10 cellular contexts compared by ENCODE assay signal in genomic region chr2:230128943-230129342, GRCh38.
DNase-seq lines count a peak whose midpoint lies in the region; ATAC-seq and TF ChIP-seq lines count a peak whose summit lies in the region.
"Had no signal": no experiment of that assay in that cellular context is flagged by ENCODE, and none has a peak within 500 bp of the region (broad histone marks: within the 10 kb centered on the region; RNA-seq: fewer than 3 reads in every experiment).

No MANE protein-coding gene starts in this region.

- TSS peak; percentile 42 for BruUV-seq in mammary epithelial cell (replicated peaks; lab: Mats Ljungman, UMichigan)

- H3K4me2 ChIP-seq in GM23248 (ENCODE audit: unreplicated experiment) (peak overlapping the region; percentile 76), mammary epithelial cell (ENCODE audit: insufficient read depth, low read depth, low read length) (peak overlapping the region; percentile 68)

- no peak overlapping the region for H3K27ac Mint-ChIP-seq in activated naive CD4-positive, alpha-beta T cell treated with anti-CD3 and anti-CD28 coated beads, Interleukin-2, amount 50 U/mL, for 72 hours
- H3K27ac Mint-ChIP-seq: activated naive CD8-positive, alpha-beta T cell treated with anti-CD3 and anti-CD28 coated beads for 36 hours had no signal

- 0 out of 2 replicates have a peak, but pooled peaks cover 10% of the 10 kb centered on the region for H3K4me1 ChIP-seq in GM23248 (ENCODE audit: insufficient read depth)
- no peaks in the 10 kb centered on the region for H3K4me1 ChIP-seq in mammary epithelial cell (ENCODE audit: insufficient read depth, low read length)
- peaks cover 36% of the 10 kb centered on the region for H3K4me1 ChIP-seq in lower lobe of right lung
- H3K4me1 ChIP-seq in thyroid gland = no peaks in the 10 kb centered on the region

- H3K4me3 ChIP-seq in GM23248 = peak overlapping the region; percentile 47
- no peak overlapping the region for H3K4me3 ChIP-seq in mammary epithelial cell (replicated peaks in 1 of 3; ENCODE audit: insufficient read depth in 1 of 3, low read depth in 2 of 3, low read length in 3 of 3)
- H3K4me3 ChIP-seq in lower lobe of right lung = no peak overlapping the region
- no peak overlapping the region for H3K4me3 ChIP-seq in thyroid gland (replicated peaks in 1 of 3)

- no peak overlapping the region for H3K9ac ChIP-seq in GM23248
- H3K9ac ChIP-seq in mammary epithelial cell (ENCODE audit: insufficient read depth, low read length) = no peak overlapping the region

- no peaks in the 10 kb centered on the region for H4K20me1 ChIP-seq in GM23248 (ENCODE audit: insufficient read depth)
- H4K20me1 ChIP-seq in mammary epithelial cell (ENCODE audit: insufficient read depth, low read length) = no peaks in the 10 kb centered on the region

- DNase-seq in GM23248 = peak; percentile 62
- DNase-seq in mammary epithelial cell = no peak
- DNase-seq in lower lobe of right lung = no peak
- DNase-seq in thyroid gland = no peak
- DNase-seq in activated naive CD4-positive, alpha-beta T cell treated with anti-CD3 and anti-CD28 coated beads, Interleukin-2, amount 50 U/mL, for 72 hours (ENCODE audit: low spot score in 2 of 2) = no peak
- no peak for DNase-seq in posterior vena cava (ENCODE audit: low spot score)
- DNase-seq in NCI-H2029 treated with DMSO at 0.1 percent for 48 hours (lab: John Stamatoyannopoulos, UW) = no peak
- DNase-seq: activated naive CD8-positive, alpha-beta T cell treated with anti-CD3 and anti-CD28 coated beads for 36 hours; DMS79 had no signal

- TF ChIP-seq CTCF in mammary epithelial cell (conservative IDR thresholded peaks at IDR 0.05 in 1 of 2, IDR thresholded peaks at IDR 0.05 in 1 of 2; ENCODE audit: extremely low read depth in 1 of 2, insufficient read depth in 1 of 2, low read depth in 1 of 2, low read length in 2 of 2) = no peak
- no peak for TF ChIP-seq CTCF in lower lobe of right lung (IDR thresholded peaks at IDR 0.05)
- TF ChIP-seq CTCF in thyroid gland (IDR thresholded peaks at IDR 0.05) = no peak

- in situ Hi-C loops in GM23248 (cut with MboI) (no loop called here), mammary epithelial cell (cut with MboI; ENCODE audit: low sequenced_read_pairs in 2 of 2) (no loop called here)

- H3K9me3 ChIP-seq in GM23248 (ENCODE audit: low read depth) (no peaks in the 10 kb centered on the region), mammary epithelial cell (replicated peaks; ENCODE audit: insufficient read depth, low read length) (peaks cover 3% of the 10 kb centered on the region), lower lobe of right lung (peaks cover 3% of the 10 kb centered on the region), thyroid gland (no peaks in the 10 kb centered on the region)

- 7 to 8% methylated on average over 6 of the region's 6 CpGs for WGBS in GM23248 (ENCODE audit: low coverage in 1 of 2, low lambda C conversion rate in 2 of 2, missing lambda C conversion rate in 2 of 2), 2 experiments
- WGBS in mammary epithelial cell (ENCODE audit: low coverage, missing lambda C conversion rate) = 5% methylated on average over 4 of the region's 6 CpGs
- WGBS in thyroid gland, 2 donors = 66 to 81% methylated on average over 6 of the region's 6 CpGs

- no peak for TF ChIP-seq POLR2A in thyroid gland (IDR thresholded peaks at IDR 0.05)

- CTCF ChIA-PET in mammary epithelial cell (lab: Charles Lee; ENCODE audit: low non-redundant PET) = no interaction called here

- H2AFZ ChIP-seq in GM23248 (peak overlapping the region; percentile 69), mammary epithelial cell (ENCODE audit: low read depth, low read length) (peak overlapping the region; percentile 84)

- H3K9me2 ChIP-seq in GM23248 (ENCODE audit: insufficient read depth) = no peaks in the 10 kb centered on the region

- H3K36me3 Mint-ChIP-seq in activated naive CD4-positive, alpha-beta T cell treated with anti-CD3 and anti-CD28 coated beads, Interleukin-2, amount 50 U/mL, for 72 hours = no peaks in the 10 kb centered on the region
- H3K36me3 Mint-ChIP-seq: activated naive CD8-positive, alpha-beta T cell treated with anti-CD3 and anti-CD28 coated beads for 36 hours had no signal

- no peaks in the 10 kb centered on the region for H3K79me2 ChIP-seq in GM23248 (ENCODE audit: insufficient read depth)
- no peaks in the 10 kb centered on the region for H3K79me2 ChIP-seq in mammary epithelial cell (ENCODE audit: insufficient read depth, low read length)

- H3K9me3 Mint-ChIP-seq in activated naive CD4-positive, alpha-beta T cell treated with anti-CD3 and anti-CD28 coated beads, Interleukin-2, amount 50 U/mL, for 72 hours = no peaks in the 10 kb centered on the region
- H3K9me3 Mint-ChIP-seq: activated naive CD8-positive, alpha-beta T cell treated with anti-CD3 and anti-CD28 coated beads for 36 hours had no signal

- ATAC-seq in lower lobe of right lung (peak in 1 of 2 donors; percentile 35), HG02973 (IDR thresholded peaks at IDR 0.05; ENCODE audit: unreplicated experiment) (no peak)
- no peak for ATAC-seq in activated naive CD4-positive, alpha-beta T cell treated with anti-CD3 and anti-CD28 coated beads, Interleukin-2, amount 50 U/mL, for 72 hours

- intact Hi-C loops in mammary epithelial cell (cut with micrococcal nuclease) = no loop called here
- intact Hi-C loops in lower lobe of right lung (cut with DNase I) = no loop called here
- intact Hi-C loops in thyroid gland (cut with DNase I) = no loop called here
- intact Hi-C loops in posterior vena cava (cut with DNase I) = no loop called here

- H3K27me3 ChIP-seq in GM23248 (replicated peaks; ENCODE audit: insufficient read depth) = no peaks in the 10 kb centered on the region
- H3K27me3 ChIP-seq in mammary epithelial cell (ENCODE audit: insufficient read depth, low read length) = no peaks in the 10 kb centered on the region
- H3K27me3 ChIP-seq in lower lobe of right lung (ENCODE audit: low read depth) = no peaks in the 10 kb centered on the region
- H3K27me3 ChIP-seq in thyroid gland = no peaks in the 10 kb centered on the region

- H3K27ac ChIP-seq in GM23248 (no peak overlapping the region), mammary epithelial cell (ENCODE audit: insufficient read depth, low read depth, low read length) (no peak overlapping the region), lower lobe of right lung (peak overlapping the region; percentile 69), thyroid gland (peak overlapping the region; percentile 36 to 64 (median 60))

- dilution Hi-C loops in mammary epithelial cell (cut with HindIII; ENCODE audit: low sequenced_read_pairs) = no loop called here

- peaks cover 12% of the 10 kb centered on the region; the same call in 1 of the 2 replicates for H3F3A ChIP-seq in GM23248 (ENCODE audit: insufficient read depth)

- no peaks in the 10 kb centered on the region for H3K36me3 ChIP-seq in GM23248 (ENCODE audit: low read depth)
- no peaks in the 10 kb centered on the region for H3K36me3 ChIP-seq in mammary epithelial cell (ENCODE audit: insufficient read depth, low read length)
- H3K36me3 ChIP-seq in lower lobe of right lung = no peaks in the 10 kb centered on the region
- H3K36me3 ChIP-seq in thyroid gland = no peaks in the 10 kb centered on the region

Comparison
In these comparisons a context has a peak if more than half of its experiments do, and no peak if none do; other contexts are left out.
1. H3K27ac ChIP-seq: peak in lower lobe of right lung (single experiment) and thyroid gland (3 of 3); none in GM23248 (single experiment) and mammary epithelial cell (single experiment).